In genomic region chr3:177294221-177294620, GRCh38 we compare ENCODE assay signal across 14 cellular contexts.
DNase-seq lines count a peak whose midpoint lies in the region; ATAC-seq, FAIRE-seq and TF ChIP-seq lines count a peak whose summit lies in the region.
"Had no signal": no experiment of that assay in that cellular context is flagged by ENCODE, and none has a peak within 500 bp of the region (broad histone marks: within the 10 kb centered on the region; RNA-seq: fewer than 3 reads in every experiment).

No MANE protein-coding gene starts in this region.

- H3K27ac ChIP-seq in psoas muscle, result peak overlapping the region; percentile 83

- DNase-seq in GM03348 (ENCODE audit: low spot score), result peak; percentile 61
- peak; percentile 56 for DNase-seq in astrocyte of the hippocampus (ENCODE audit: low read depth, low spot score)
- DNase-seq in glomerular visceral epithelial cell (ENCODE audit: extremely low spot score), result peak; percentile 81
- DNase-seq in psoas muscle, result peak; percentile 53 to 70
- DNase-seq in WTC11 (ENCODE audit: low spot score), result no peak
- no peak for DNase-seq in D721Med (ENCODE audit: insufficient read length, low spot score)
- DNase-seq in AML-193 (lab: John Stamatoyannopoulos, UW), result no peak
- DNase-seq: CD4-positive, CD25-positive, alpha-beta regulatory T cell; immature natural killer cell; NCI-H748 treated with DMSO at 0.1 percent for 48 hours; T-helper 17 cell had no signal

- ATAC-seq in psoas muscle (peak; percentile 96 to 99 (median 98)), WTC11 (no peak), HG02798 (IDR thresholded peaks at IDR 0.05; ENCODE audit: poor library complexity, unreplicated experiment) (no peak)
- ATAC-seq: T-helper 17 cell had no signal

- peaks cover 11% of the 10 kb centered on the region for H3K4me1 ChIP-seq in psoas muscle

- intact Hi-C loops in psoas muscle (cut with DNase I), result loop anchor here (5.0 kb wide), 3 partner anchors 33 to 97 kb away; partner anchors contain the start of gene TBL1XR1 (in 2 of the 2)

- WGBS in psoas muscle, 3 donors, result 19 to 30% (median 29%) methylated on average over 4 of the region's 4 CpGs

- no peaks in the 10 kb centered on the region for H3K9me3 Mint-ChIP-seq in WTC11
- H3K9me3 Mint-ChIP-seq: CD4-positive, CD25-positive, alpha-beta regulatory T cell; dendritic cell treated with granulocyte-macrophage colony-stimulating factor and Interleukin-4, amounts not matched to agents 40 ng/mL and 50 ng/mL, for 4 days; immature natural killer cell had no signal

- POLR2A ChIA-PET in WTC11 (lab: Charles Lee), result no interaction called here

- H3K27me3 ChIP-seq in psoas muscle (ENCODE audit: insufficient read depth in 3 of 3, low read length in 2 of 3), result no peaks in the 10 kb centered on the region

- peaks cover 7% of the 10 kb centered on the region for H3K4me1 Mint-ChIP-seq in WTC11
- H3K4me1 Mint-ChIP-seq: T-helper 17 cell had no signal

- no peaks in the 10 kb centered on the region for H3K9me3 ChIP-seq in psoas muscle

- H3K27ac Mint-ChIP-seq in WTC11, result no peak overlapping the region
- H3K27ac Mint-ChIP-seq: CD4-positive, CD25-positive, alpha-beta regulatory T cell; dendritic cell treated with granulocyte-macrophage colony-stimulating factor and Interleukin-4, amounts not matched to agents 40 ng/mL and 50 ng/mL, for 4 days; immature natural killer cell; progenitor cell of endocrine pancreas; T-helper 17 cell had no signal

- no peak overlapping the region for H3K4me3 Mint-ChIP-seq in WTC11
- H3K4me3 Mint-ChIP-seq: CD4-positive, CD25-positive, alpha-beta regulatory T cell; dendritic cell treated with granulocyte-macrophage colony-stimulating factor and Interleukin-4, amounts not matched to agents 40 ng/mL and 50 ng/mL, for 4 days; immature natural killer cell; T-helper 17 cell had no signal

- H3K36me3 ChIP-seq in psoas muscle (ENCODE audit: insufficient read depth in 1 of 2, low read depth in 1 of 2), result no peaks in the 10 kb centered on the region

- TF ChIP-seq CTCF in psoas muscle (IDR thresholded peaks at IDR 0.05) (no peak), WTC11 (IDR thresholded peaks at IDR 0.05) (no peak), D721Med (IDR thresholded peaks at IDR 0.05; ENCODE audit: insufficient read depth, missing control alignments) (no peak)

- H3K36me3 Mint-ChIP-seq in WTC11, result no peaks in the 10 kb centered on the region
- H3K36me3 Mint-ChIP-seq: CD4-positive, CD25-positive, alpha-beta regulatory T cell; immature natural killer cell had no signal

- FAIRE-seq in D721Med (lab: Jason Lieb, UNC), result no peak

- H3K4me3 ChIP-seq in psoas muscle, result no peak overlapping the region

- no peaks in the 10 kb centered on the region for H3K27me3 Mint-ChIP-seq in WTC11 (ENCODE audit: low read depth)
- H3K27me3 Mint-ChIP-seq: CD4-positive, CD25-positive, alpha-beta regulatory T cell; dendritic cell treated with granulocyte-macrophage colony-stimulating factor and Interleukin-4, amounts not matched to agents 40 ng/mL and 50 ng/mL, for 4 days; progenitor cell of endocrine pancreas; T-helper 17 cell had no signal

- CTCF ChIA-PET in WTC11 (lab: Charles Lee), result no interaction called here

TF ChIP-seq in WTC11, 78 proteins besides CTCF, POLR2A, EP300 and RAD21:
- TF ChIP-seq ZNF425 (CRISPR knock-in tag; conservative IDR thresholded peaks at IDR 0.05) (no peak), EMX1 (CRISPR knock-in tag; IDR thresholded peaks at IDR 0.05) (no peak), NR2C2 (CRISPR knock-in tag; IDR thresholded peaks at IDR 0.05) (no peak), SMAD3 (CRISPR knock-in tag; IDR thresholded peaks at IDR 0.05; ENCODE audit: borderline replicate concordance) (no peak), RELA (CRISPR knock-in tag; IDR thresholded peaks at IDR 0.05; ENCODE audit: borderline replicate concordance) (no peak), TP53 (CRISPR knock-in tag; IDR thresholded peaks at IDR 0.05) (no peak), ZNF121 (CRISPR knock-in tag; IDR thresholded peaks at IDR 0.05) (no peak), FOXK1 (CRISPR knock-in tag; IDR thresholded peaks at IDR 0.05) (no peak), ZNF281 (CRISPR knock-in tag; IDR thresholded peaks at IDR 0.05) (no peak), PRRX2 (CRISPR knock-in tag; IDR thresholded peaks at IDR 0.05) (no peak), ZSCAN18 (CRISPR knock-in tag; IDR thresholded peaks at IDR 0.05) (no peak), FOXP1 (CRISPR knock-in tag; IDR thresholded peaks at IDR 0.05; ENCODE audit: borderline replicate concordance) (no peak), NR3C1 (CRISPR knock-in tag; conservative IDR thresholded peaks at IDR 0.05; ENCODE audit: low read depth) (no peak), NR1H2 (CRISPR knock-in tag; IDR thresholded peaks at IDR 0.05) (no peak)
- TF ChIP-seq, protein P1, sequence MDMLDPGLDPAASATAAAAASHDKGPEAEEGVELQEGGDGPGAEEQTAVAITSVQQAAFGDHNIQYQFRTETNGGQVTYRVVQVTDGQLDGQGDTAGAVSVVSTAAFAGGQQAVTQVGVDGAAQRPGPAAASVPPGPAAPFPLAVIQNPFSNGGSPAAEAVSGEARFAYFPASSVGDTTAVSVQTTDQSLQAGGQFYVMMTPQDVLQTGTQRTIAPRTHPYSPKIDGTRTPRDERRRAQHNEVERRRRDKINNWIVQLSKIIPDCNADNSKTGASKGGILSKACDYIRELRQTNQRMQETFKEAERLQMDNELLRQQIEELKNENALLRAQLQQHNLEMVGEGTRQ (CRISPR knock-in tag; IDR thresholded peaks at IDR 0.05), result no peak
- TF ChIP-seq, protein P2, sequence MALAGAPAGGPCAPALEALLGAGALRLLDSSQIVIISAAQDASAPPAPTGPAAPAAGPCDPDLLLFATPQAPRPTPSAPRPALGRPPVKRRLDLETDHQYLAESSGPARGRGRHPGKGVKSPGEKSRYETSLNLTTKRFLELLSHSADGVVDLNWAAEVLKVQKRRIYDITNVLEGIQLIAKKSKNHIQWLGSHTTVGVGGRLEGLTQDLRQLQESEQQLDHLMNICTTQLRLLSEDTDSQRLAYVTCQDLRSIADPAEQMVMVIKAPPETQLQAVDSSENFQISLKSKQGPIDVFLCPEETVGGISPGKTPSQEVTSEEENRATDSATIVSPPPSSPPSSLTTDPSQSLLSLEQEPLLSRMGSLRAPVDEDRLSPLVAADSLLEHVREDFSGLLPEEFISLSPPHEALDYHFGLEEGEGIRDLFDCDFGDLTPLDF (CRISPR knock-in tag; IDR thresholded peaks at IDR 0.05), result no peak

Comparison
In these comparisons a context has a peak if more than half of its experiments do, and no peak if none do; other contexts are left out.
1. DNase-seq: peak in GM03348 (single experiment), astrocyte of the hippocampus (single experiment), glomerular visceral epithelial cell (single experiment) and psoas muscle (2 of 2); none in WTC11 (single experiment), D721Med (single experiment) and AML-193 (0 of 2).
2. ATAC-seq: peak in psoas muscle (4 of 4); none in WTC11 (single experiment) and HG02798 (single experiment).